ENCODE assay signal across 10 cellular contexts in genomic region chr14:91354221-91354916, GRCh38.
A peak's percentile ranks its signal among the peaks of the same experiment; 100 is the strongest.
DNase-seq lines count a peak whose midpoint lies in the region; ATAC-seq and TF ChIP-seq lines count a peak whose summit lies in the region.
"Had no signal": no experiment of that assay in that cellular context is flagged by ENCODE, and none has a peak within 500 bp of the region (broad histone marks: within the 10 kb centered on the region; RNA-seq: fewer than 3 reads in every experiment).

No MANE protein-coding gene starts in this region.

- no peaks in the 10 kb centered on the region for H4K20me1 ChIP-seq in OCI-LY1 (ENCODE audit: insufficient read depth, low read length)

- H3K9me3 ChIP-seq in OCI-LY1 (ENCODE audit: low read length) (no peaks in the 10 kb centered on the region), esophagus (ENCODE audit: control insufficient read depth in 2 of 2, insufficient read depth in 1 of 2, low read depth in 1 of 2, low read length in 1 of 2) (no peaks in the 10 kb centered on the region)

- peak overlapping the region; percentile 94 for H3K27ac Mint-ChIP-seq in activated CD8-positive, alpha-beta memory T cell treated with anti-CD3 and anti-CD28 coated beads, Interleukin-2, amount 10 ng/mL, durations not matched to agents 7 days and 5 days
- peak overlapping the region; percentile 83 for H3K27ac Mint-ChIP-seq in stimulated activated memory B cell treated with anti-CD40 and anti-IgM and Interleukin-4, amounts not matched to agents 10 μg/mL and 1 μg/mL and 100 μg/mL, for 72 hours

- H3K27me3 ChIP-seq in OCI-LY1 (ENCODE audit: insufficient read depth, low read length) (no peaks in the 10 kb centered on the region), esophagus (ENCODE audit: control insufficient read depth in 1 of 2, insufficient read depth in 2 of 2, low read length in 2 of 2) (no peaks in the 10 kb centered on the region)

- no peak overlapping the region for H2AFZ ChIP-seq in OCI-LY1 (ENCODE audit: low read length)

- peak; percentile 70 for DNase-seq in activated CD8-positive, alpha-beta memory T cell treated with anti-CD3 and anti-CD28 coated beads, Interleukin-2, amount 10 ng/mL, durations not matched to agents 7 days and 5 days
- no peak for DNase-seq in activated CD8-positive, alpha-beta memory T cell treated with anti-CD3 and anti-CD28 coated beads, Interleukin-2, amount 50 U/mL, for 48 hours
- DNase-seq in NCI-H1417 treated with DMSO at 0.1 percent for 48 hours (lab: John Stamatoyannopoulos, UW) = no peak
- DNase-seq: activated CD4-positive, alpha-beta T cell treated with anti-CD3 and anti-CD28 coated beads, Interleukin-2, amount 50 U/mL, for 4 hours had no signal

- peak overlapping the region; percentile 75 for H3K4me3 Mint-ChIP-seq in activated CD8-positive, alpha-beta memory T cell treated with anti-CD3 and anti-CD28 coated beads, Interleukin-2, amount 10 ng/mL, durations not matched to agents 7 days and 5 days
- peak overlapping the region; percentile 72 for H3K4me3 Mint-ChIP-seq in stimulated activated memory B cell treated with anti-CD40 and anti-IgM and Interleukin-4, amounts not matched to agents 10 μg/mL and 1 μg/mL and 100 μg/mL, for 72 hours

- H3K4me1 Mint-ChIP-seq in activated CD8-positive, alpha-beta memory T cell treated with anti-CD3 and anti-CD28 coated beads, Interleukin-2, amount 10 ng/mL, durations not matched to agents 7 days and 5 days = peaks cover 96% of the 10 kb centered on the region
- H3K4me1 Mint-ChIP-seq in stimulated activated memory B cell treated with anti-CD40 and anti-IgM and Interleukin-4, amounts not matched to agents 10 μg/mL and 1 μg/mL and 100 μg/mL, for 72 hours = peaks cover 85% of the 10 kb centered on the region

- peaks cover 13% of the 10 kb centered on the region; the same call in 1 of the 2 replicates for H3F3A ChIP-seq in OCI-LY1 (ENCODE audit: insufficient read depth, low read length)

- H3K4me3 ChIP-seq in OCI-LY1 (ENCODE audit: low read depth, low read length, poor library complexity, severe bottlenecking) (peak overlapping the region; percentile 51), esophagus (ENCODE audit: low read depth in 1 of 2, low read length in 2 of 2) (no peak overlapping the region)
- H3K4me3 ChIP-seq: skin epidermis had no signal

- H3K27ac ChIP-seq in OCI-LY1 (ENCODE audit: low read depth, low read length, poor library complexity, severe bottlenecking) = peak overlapping the region; percentile 97
- H3K27ac ChIP-seq in esophagus (ENCODE audit: low read depth in 2 of 2, low read length in 1 of 2) = peak overlapping the region; percentile 16 to 77

- peak overlapping the region; percentile 50; the same call in 1 of the 2 replicates for H3K9ac ChIP-seq in OCI-LY1 (ENCODE audit: low read length)

- no peak for ATAC-seq in activated CD8-positive, alpha-beta memory T cell treated with anti-CD3 and anti-CD28 coated beads, Interleukin-2, amount 10 ng/mL, durations not matched to agents 7 days and 5 days
- ATAC-seq in stimulated activated memory B cell treated with anti-CD40 and anti-IgM and Interleukin-4, amounts not matched to agents 10 μg/mL and 1 μg/mL and 100 μg/mL, for 72 hours = no peak
- ATAC-seq in GM21423 (IDR thresholded peaks at IDR 0.05; ENCODE audit: unreplicated experiment) (no peak), HG02885 (IDR thresholded peaks at IDR 0.05; ENCODE audit: poor library complexity, unreplicated experiment) (no peak)

- CTCF ChIA-PET in activated CD8-positive, alpha-beta memory T cell treated with anti-CD3 and anti-CD28 coated beads, Interleukin-2, amount 10 ng/mL, durations not matched to agents 7 days and 5 days (lab: Charles Lee) = interaction anchor here (0.7 to 10.7 kb wide), 16 partner anchors 8 to 181 kb away, joined by 3 to 238 read pairs (median 6); partner anchors contain the start of gene CCDC88C

- H3K27me3 Mint-ChIP-seq in activated CD8-positive, alpha-beta memory T cell treated with anti-CD3 and anti-CD28 coated beads, Interleukin-2, amount 10 ng/mL, durations not matched to agents 7 days and 5 days = no peaks in the 10 kb centered on the region
- H3K27me3 Mint-ChIP-seq in stimulated activated memory B cell treated with anti-CD40 and anti-IgM and Interleukin-4, amounts not matched to agents 10 μg/mL and 1 μg/mL and 100 μg/mL, for 72 hours = no peaks in the 10 kb centered on the region

- H3K36me3 ChIP-seq in OCI-LY1 (ENCODE audit: insufficient read depth, low read length) (peaks cover 22% of the 10 kb centered on the region), esophagus (ENCODE audit: control insufficient read depth in 2 of 2, insufficient read depth in 2 of 2, low read length in 1 of 2) (peaks cover 0 to 4% of the 10 kb centered on the region in 2 donors)

- H3K4me2 ChIP-seq in OCI-LY1 (ENCODE audit: low read length) = peak overlapping the region; percentile 77

- no peaks in the 10 kb centered on the region for H3K9me2 ChIP-seq in OCI-LY1 (ENCODE audit: low read depth, low read length)

- peaks cover 14% of the 10 kb centered on the region for H3K79me2 ChIP-seq in OCI-LY1 (ENCODE audit: insufficient read depth, low read length)

- WGBS in esophagus, 2 donors = 52 to 64% methylated on average over 14 of the region's 14 CpGs

- no peak for TF ChIP-seq CTCF in OCI-LY1 (IDR thresholded peaks at IDR 0.05; ENCODE audit: low read length)

- H3K9me3 Mint-ChIP-seq in activated CD8-positive, alpha-beta memory T cell treated with anti-CD3 and anti-CD28 coated beads, Interleukin-2, amount 10 ng/mL, durations not matched to agents 7 days and 5 days (ENCODE audit: low read depth) = no peaks in the 10 kb centered on the region
- H3K9me3 Mint-ChIP-seq in stimulated activated memory B cell treated with anti-CD40 and anti-IgM and Interleukin-4, amounts not matched to agents 10 μg/mL and 1 μg/mL and 100 μg/mL, for 72 hours = no peaks in the 10 kb centered on the region

- peaks cover 31% of the 10 kb centered on the region for H3K36me3 Mint-ChIP-seq in activated CD8-positive, alpha-beta memory T cell treated with anti-CD3 and anti-CD28 coated beads, Interleukin-2, amount 10 ng/mL, durations not matched to agents 7 days and 5 days
- H3K36me3 Mint-ChIP-seq in stimulated activated memory B cell treated with anti-CD40 and anti-IgM and Interleukin-4, amounts not matched to agents 10 μg/mL and 1 μg/mL and 100 μg/mL, for 72 hours = peaks cover 42% of the 10 kb centered on the region

- H3K4me1 ChIP-seq in OCI-LY1 (ENCODE audit: insufficient read depth, low read length, severe bottlenecking) (peaks cover 99% of the 10 kb centered on the region), esophagus (ENCODE audit: control insufficient read depth in 2 of 2, insufficient read depth in 2 of 2, low read length in 1 of 2) (peaks cover 3 to 13% of the 10 kb centered on the region in 2 donors)
